ENCODE assay signal across 1 cellular context in genomic region chr1:26723013-26723991, GRCh38.
A peak's percentile ranks its signal among the peaks of the same experiment; 100 is the strongest.
TF ChIP-seq lines count a peak whose summit lies in the region.

No MANE protein-coding gene starts in this region.

TF ChIP-seq in HepG2, 621 proteins besides CTCF, POLR2A, EP300 and RAD21 (continued from another document and continues in another):
- no peak for TF ChIP-seq EZH2 (conservative IDR thresholded peaks at IDR 0.05; ENCODE audit: low read depth, low read length)
- no peak for TF ChIP-seq ZNF556 (CRISPR knock-in tag; IDR thresholded peaks at IDR 0.05; ENCODE audit: borderline replicate concordance)
- no peak for TF ChIP-seq SNAPC5 (CRISPR knock-in tag; IDR thresholded peaks at IDR 0.05; ENCODE audit: borderline replicate concordance)
- no peak for TF ChIP-seq POLR2AphosphoS2 (IDR thresholded peaks at IDR 0.05; ENCODE audit: low read depth, low read length)
- no peak for TF ChIP-seq FOXP1 (IDR thresholded peaks at IDR 0.05)
- no peak for TF ChIP-seq FOXP1 (CRISPR knock-in tag; IDR thresholded peaks at IDR 0.05)
- 0 out of 2 replicates have a peak, but pooled peaks have one; percentile 23 for TF ChIP-seq ZBTB25 (CRISPR knock-in tag; IDR thresholded peaks at IDR 0.05)
- TF ChIP-seq MLX (CRISPR knock-in tag; IDR thresholded peaks at IDR 0.05): no peak
- TF ChIP-seq TAF15 (IDR thresholded peaks at IDR 0.05; ENCODE audit: low read depth, low read length, poor library complexity, severe bottlenecking): no peak
- TF ChIP-seq SP5 (CRISPR knock-in tag; IDR thresholded peaks at IDR 0.05; ENCODE audit: borderline replicate concordance, low read depth): no peak; the same call in 1 of the 2 replicates
- TF ChIP-seq ZNF724P (CRISPR knock-in tag; IDR thresholded peaks at IDR 0.05; ENCODE audit: borderline replicate concordance): no peak
- no peak for TF ChIP-seq TOE1 (CRISPR knock-in tag; IDR thresholded peaks at IDR 0.05)
- TF ChIP-seq ZSCAN29 (CRISPR knock-in tag; conservative IDR thresholded peaks at IDR 0.05): no peak
- TF ChIP-seq AGO2 (optimal IDR thresholded peaks at IDR 0.05; ENCODE audit: low read depth, low read length): no peak
- no peak; the same call in 1 of the 2 replicates for TF ChIP-seq PATZ1 (CRISPR knock-in tag; IDR thresholded peaks at IDR 0.05)
- TF ChIP-seq ZNF138 (CRISPR knock-in tag; IDR thresholded peaks at IDR 0.05; ENCODE audit: low read depth): no peak
- TF ChIP-seq ZNF205 (CRISPR knock-in tag; IDR thresholded peaks at IDR 0.05): no peak
- TF ChIP-seq ZSCAN5A (CRISPR knock-in tag; IDR thresholded peaks at IDR 0.05; ENCODE audit: borderline replicate concordance): no peak
- TF ChIP-seq ZNF713 (CRISPR knock-in tag; IDR thresholded peaks at IDR 0.05): no peak
- no peak for TF ChIP-seq KDM4B (CRISPR knock-in tag; IDR thresholded peaks at IDR 0.05)
- TF ChIP-seq MLXIP (CRISPR knock-in tag; IDR thresholded peaks at IDR 0.05; ENCODE audit: borderline replicate concordance): no peak
- no peak for TF ChIP-seq ZBTB40 (IDR thresholded peaks at IDR 0.05)
- TF ChIP-seq ZBTB40 (CRISPR knock-in tag; IDR thresholded peaks at IDR 0.05): no peak
- TF ChIP-seq ZNF350 (CRISPR knock-in tag; IDR thresholded peaks at IDR 0.05; ENCODE audit: borderline replicate concordance, low read depth): 0 out of 2 replicates have a peak, but pooled peaks have one; percentile 52
- TF ChIP-seq TBL1XR1 (IDR thresholded peaks at IDR 0.05; ENCODE audit: borderline replicate concordance, low read length, partially characterized antibody): no peak
- 0 out of 2 replicates have a peak, but pooled peaks have one; percentile 36 for TF ChIP-seq ZBED4 (CRISPR knock-in tag; IDR thresholded peaks at IDR 0.05; ENCODE audit: borderline replicate concordance)
- TF ChIP-seq GRHL1 (CRISPR knock-in tag; conservative IDR thresholded peaks at IDR 0.05): no peak
- no peak for TF ChIP-seq ZFP41 (CRISPR knock-in tag; IDR thresholded peaks at IDR 0.05; ENCODE audit: borderline replicate concordance)
- TF ChIP-seq PHF8 (CRISPR knock-in tag; IDR thresholded peaks at IDR 0.05): no peak
